ENCODE assay signal across 2 cellular contexts in the genomic region with DNA sequence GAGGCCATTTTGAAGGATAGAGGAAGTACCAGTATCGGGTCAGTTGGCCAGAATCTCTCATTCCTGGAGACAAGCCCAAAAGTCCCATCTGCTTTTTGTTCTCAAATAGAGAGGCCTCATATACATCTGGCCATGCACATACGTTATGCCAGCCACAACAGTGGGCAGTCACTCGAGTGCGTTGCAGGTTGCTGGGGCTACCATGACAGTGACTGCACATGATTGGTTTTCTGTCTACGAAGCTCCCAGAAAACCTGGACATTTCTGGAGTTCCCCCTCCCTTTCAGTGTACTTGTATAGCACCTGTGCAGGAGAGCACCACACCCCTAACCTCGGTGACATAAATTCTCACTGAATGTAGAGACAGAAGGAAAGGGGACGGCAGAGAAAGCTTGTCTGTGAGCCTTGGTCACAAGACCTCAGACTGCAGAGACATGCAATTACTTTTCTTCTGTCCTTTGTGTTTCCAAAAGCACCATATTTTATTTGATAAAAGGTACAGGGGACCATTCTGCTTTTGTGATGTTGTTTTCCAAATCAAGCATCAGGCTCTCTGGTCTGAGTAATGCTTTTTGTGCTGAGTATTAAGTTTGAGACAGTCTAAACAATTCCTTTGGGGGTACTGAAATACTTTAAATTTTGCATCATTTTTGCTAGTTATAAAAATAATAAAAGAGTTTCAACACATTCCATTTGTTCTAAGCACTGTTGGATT.
TF ChIP-seq lines count a peak whose summit lies in the region.

No MANE protein-coding gene starts in this region.

TF ChIP-seq in HepG2, 621 proteins besides CTCF, POLR2A, EP300 and RAD21:
- TF ChIP-seq RBM22 (optimal IDR thresholded peaks at IDR 0.05; ENCODE audit: low read length) (peak; percentile 71), KDM6A (CRISPR knock-in tag; IDR thresholded peaks at IDR 0.05; ENCODE audit: low read depth) (no peak), SSRP1 (CRISPR knock-in tag; IDR thresholded peaks at IDR 0.05) (0 out of 2 replicates have a peak, but pooled peaks have one; percentile 55), ADNP (CRISPR knock-in tag; IDR thresholded peaks at IDR 0.05) (no peak)
- TF ChIP-seq, protein P1, sequence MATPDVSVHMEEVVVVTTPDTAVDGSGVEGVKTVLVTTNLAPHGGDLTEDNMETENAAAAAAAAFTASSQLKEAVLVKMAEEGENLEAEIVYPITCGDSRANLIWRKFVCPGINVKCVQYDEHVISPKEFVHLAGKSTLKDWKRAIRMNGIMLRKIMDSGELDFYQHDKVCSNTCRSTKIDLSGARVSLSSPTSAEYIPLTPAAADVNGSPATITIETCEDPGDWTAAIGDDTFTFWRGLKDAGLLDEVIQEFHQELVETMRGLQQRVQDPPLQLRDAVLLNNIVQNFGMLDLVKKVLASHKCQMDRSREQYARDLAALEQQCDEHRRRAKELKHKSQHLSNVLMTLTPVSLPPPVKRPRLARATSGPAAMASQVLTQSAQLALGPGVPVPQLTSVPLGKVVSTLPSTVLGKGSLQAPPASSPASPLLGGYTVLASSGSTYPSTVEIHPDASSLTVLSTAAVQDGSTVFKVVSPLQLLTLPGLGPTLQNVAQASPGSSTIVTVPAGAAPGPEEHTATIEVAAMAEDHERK (CRISPR knock-in tag; IDR thresholded peaks at IDR 0.05; ENCODE audit: low read depth): no peak

TF ChIP-seq in H1, 55 proteins besides CTCF, POLR2A, EP300 and RAD21:
- TF ChIP-seq GABPA (IDR thresholded peaks at IDR 0.05; ENCODE audit: borderline replicate concordance, insufficient read depth, low read length) (no peak), HDAC2 (IDR thresholded peaks at IDR 0.05; ENCODE audit: borderline replicate concordance in 1 of 2, low read depth in 2 of 2, low read length in 2 of 2) (no peak), SP1 (IDR thresholded peaks at IDR 0.05; ENCODE audit: low read depth, low read length) (no peak), RFX5 (IDR thresholded peaks at IDR 0.05; ENCODE audit: borderline replicate concordance, low read depth, low read length) (no peak), EZH2 (IDR thresholded peaks at IDR 0.05; ENCODE audit: low read depth, low read length, severe bottlenecking) (no peak)
